ENCODE assay signal across 24 cellular contexts in genomic region chr12:55734595-55734994, GRCh38. TPM values are rescaled to one million over a fixed set of nuclear protein-coding genes. Genes with fewer than 3 reads are reported as not detected.
DNase-seq lines count a peak whose midpoint lies in the region; ATAC-seq and TF ChIP-seq lines count a peak whose summit lies in the region.
"Had no signal": no experiment of that assay in that cellular context is flagged by ENCODE, and none has a peak within 500 bp of the region (broad histone marks: within the 10 kb centered on the region; RNA-seq: fewer than 3 reads in every experiment).

No MANE protein-coding gene starts in this region.

- H3K36me3 ChIP-seq in sigmoid colon, result no peaks in the 10 kb centered on the region
- H3K36me3 ChIP-seq: BE2C, BLaER1 had no signal

- no peak overlapping the region for H3K27ac ChIP-seq in sigmoid colon
- H3K27ac ChIP-seq: BLaER1 had no signal

- TF ChIP-seq POLR2A in sigmoid colon (IDR thresholded peaks at IDR 0.05), result no peak

- H3K9me3 Mint-ChIP-seq in HFFc6, result no peaks in the 10 kb centered on the region
- H3K9me3 Mint-ChIP-seq: CD14-positive monocyte; CD4-positive, alpha-beta memory T cell; CD4-positive, CD25-positive, alpha-beta regulatory T cell; CD8-positive, alpha-beta memory T cell had no signal

- H3K4me3 ChIP-seq in sigmoid colon, result no peak overlapping the region
- H3K4me3 ChIP-seq: BLaER1, GM12878 had no signal

- TF ChIP-seq CTCF in sigmoid colon (IDR thresholded peaks at IDR 0.05), result no peak
- no peak for TF ChIP-seq CTCF in HFFc6 (IDR thresholded peaks at IDR 0.05)

- 83 to 92% methylated on average over 3 of the region's 3 CpGs for WGBS in sigmoid colon, 2 donors

- ATAC-seq in T-helper 17 cell (no peak), HG02763 (IDR thresholded peaks at IDR 0.05; ENCODE audit: unreplicated experiment) (no peak)
- ATAC-seq: GM12878 had no signal

- H3K9me3 ChIP-seq in T-helper 17 cell (ENCODE audit: control insufficient read depth, low read length, poor library complexity, severe bottlenecking), result no peaks in the 10 kb centered on the region
- no peaks in the 10 kb centered on the region for H3K9me3 ChIP-seq in sigmoid colon
- H3K9me3 ChIP-seq: BE2C, BLaER1 had no signal

- H3K4me3 Mint-ChIP-seq in T-helper 17 cell (no peak overlapping the region), HFFc6 (no peak overlapping the region)
- H3K4me3 Mint-ChIP-seq: CD14-positive monocyte; CD4-positive, alpha-beta memory T cell; CD4-positive, CD25-positive, alpha-beta regulatory T cell had no signal

- H3K4me1 Mint-ChIP-seq in T-helper 17 cell, result peaks cover 30% of the 10 kb centered on the region
- peaks cover 41% of the 10 kb centered on the region for H3K4me1 Mint-ChIP-seq in HFFc6 (ENCODE audit: low read depth)

- peaks cover 0 to 44% (median 34%) of the 10 kb centered on the region in 4 donors for H3K4me1 ChIP-seq in sigmoid colon

- H3K27ac Mint-ChIP-seq in T-helper 17 cell, result peak overlapping the region; percentile 27
- no peak overlapping the region for H3K27ac Mint-ChIP-seq in HFFc6
- H3K27ac Mint-ChIP-seq: CD4-positive, CD25-positive, alpha-beta regulatory T cell; CD8-positive, alpha-beta memory T cell had no signal

- DNase-seq in T-helper 17 cell, result no peak
- peak; percentile 59 for DNase-seq in mesenteric fat pad (ENCODE audit: low spot score)
- peak; percentile 52 for DNase-seq in sigmoid colon
- no peak for DNase-seq in HFFc6
- DNase-seq in NCI-H2227 treated with DMSO at 0.1 percent for 48 hours (lab: John Stamatoyannopoulos, UW), result no peak
- DNase-seq: 8988T; ACHN; BE2C; C1 segment of cervical spinal cord; CD4-positive, alpha-beta memory T cell; CD4-positive, CD25-positive, alpha-beta regulatory T cell; CD8-positive, alpha-beta memory T cell; COR-L47; DMS 273 treated with DMSO at 0.1 percent for 48 hours; DMS153; DMS53; DMS79; DND-41; EL; GDM1 had no signal

- no peaks in the 10 kb centered on the region for H3K27me3 Mint-ChIP-seq in T-helper 17 cell
- peaks cover 5% of the 10 kb centered on the region for H3K27me3 Mint-ChIP-seq in HFFc6 (ENCODE audit: insufficient read depth)
- H3K27me3 Mint-ChIP-seq: CD4-positive, alpha-beta memory T cell; CD4-positive, CD25-positive, alpha-beta regulatory T cell; CD8-positive, alpha-beta memory T cell had no signal

- H3K27me3 ChIP-seq in sigmoid colon, result no peaks in the 10 kb centered on the region
- H3K27me3 ChIP-seq: BE2C, BLaER1 had no signal

- TF ChIP-seq EP300 in sigmoid colon (IDR thresholded peaks at IDR 0.05), result no peak

- H3K36me3 Mint-ChIP-seq in T-helper 17 cell (ENCODE audit: low read depth), result no peaks in the 10 kb centered on the region
- H3K36me3 Mint-ChIP-seq in HFFc6 (ENCODE audit: low read depth), result no peaks in the 10 kb centered on the region; the same call in 1 of the 2 replicates
- H3K36me3 Mint-ChIP-seq: CD4-positive, CD25-positive, alpha-beta regulatory T cell had no signal

- intact Hi-C loops in sigmoid colon (cut with DNase I), result no loop called here

RNA-seq across cellular contexts. Expression of gene CD63, which starts 5.8 kb away (rescaled TPM):
- total RNA-seq in T-helper 17 cell, result 10 to 100 TPM; 83.3 to 83.9 TPM
- total RNA-seq in mesenteric fat pad, result 1,545 TPM
- total RNA-seq in sigmoid colon, result 100 to 1,000 TPM; 670 to 933 (median 849) TPM
- 1,000 to 10,000 TPM in 1 of 3 donors, 100 to 1,000 TPM in 2; 450 to 1,058 (median 486) TPM for polyA plus RNA-seq in sigmoid colon
- 1,000 to 10,000 TPM; 1,860 to 2,483 (median 2,072) TPM for total RNA-seq in HFFc6 (2021; fragmentation: NEBNext Ultra II Directional; extraction: Animal tissue kit (Norgen Biotek cat#: 25700))

RNA-seq across cellular contexts. Expression of gene GDF11, which starts 8.3 kb away (rescaled TPM):
- total RNA-seq in T-helper 17 cell (1 to 10 TPM; 6.7 to 9.5 TPM), mesenteric fat pad (5.8 TPM), sigmoid colon (10 to 100 TPM in 1 of 4 donors, 1 to 10 TPM in 3; 4.3 to 12.2 (median 4.6) TPM)
- 1 to 10 TPM; 1.2 to 3.9 (median 2.4) TPM for polyA plus RNA-seq in sigmoid colon
- total RNA-seq in HFFc6 (2021; fragmentation: NEBNext Ultra II Directional; extraction: Animal tissue kit (Norgen Biotek cat#: 25700)), result 10 to 100 TPM; 15.8 to 25.9 (median 16.9) TPM

RNA-seq across cellular contexts. Expression of gene RDH5, which starts 14.4 kb away (rescaled TPM):
- total RNA-seq in T-helper 17 cell, result 10 to 100 TPM; 12.9 to 13.8 TPM
- 123 TPM for total RNA-seq in mesenteric fat pad
- total RNA-seq in sigmoid colon, result 10 to 100 TPM; 11.2 to 37.5 (median 32.1) TPM
- 10 to 100 TPM in 2 of 3 donors, 1 to 10 TPM in 1; 8.4 to 34.4 (median 27.1) TPM for polyA plus RNA-seq in sigmoid colon
- 10 to 100 TPM in 2 of 6 experiments, 1 to 10 TPM in 4; 6.6 to 13.2 (median 7.8) TPM for total RNA-seq in HFFc6 (2021; fragmentation: NEBNext Ultra II Directional; extraction: Animal tissue kit (Norgen Biotek cat#: 25700))

RNA-seq across cellular contexts. Expression of gene BLOC1S1, which starts 18.7 kb away (rescaled TPM):
- 10 to 100 TPM; 41.1 to 42.0 TPM for total RNA-seq in T-helper 17 cell
- total RNA-seq in mesenteric fat pad, result 136 TPM
- total RNA-seq in sigmoid colon, result 100 to 1,000 TPM; 173 to 356 (median 317) TPM
- 100 to 1,000 TPM; 329 to 655 (median 634) TPM for polyA plus RNA-seq in sigmoid colon
- 100 to 1,000 TPM in 4 of 6 experiments, 10 to 100 TPM in 2; 87.4 to 113 (median 104) TPM for total RNA-seq in HFFc6 (2021; fragmentation: NEBNext Ultra II Directional; extraction: Animal tissue kit (Norgen Biotek cat#: 25700))

RNA-seq across cellular contexts. Expression of gene ITGA7, which starts 26.9 kb away (rescaled TPM):
- total RNA-seq in T-helper 17 cell, result 1 to 10 TPM in 1 of 2 donors, under 1 TPM in 1; 0.70 to 1.4 TPM
- 536 TPM for total RNA-seq in mesenteric fat pad
- 100 to 1,000 TPM in 3 of 4 donors, 10 to 100 TPM in 1; 66.6 to 588 (median 204) TPM for total RNA-seq in sigmoid colon
- 10 to 100 TPM in 1 of 3 donors, 1 to 10 TPM in 2; 1.8 to 21.0 (median 3.6) TPM for polyA plus RNA-seq in sigmoid colon
- total RNA-seq in HFFc6 (2021; fragmentation: NEBNext Ultra II Directional; extraction: Animal tissue kit (Norgen Biotek cat#: 25700)), result 1 to 10 TPM in 4 of 6 experiments, under 1 TPM in 2; 0.95 to 2.3 (median 1.2) TPM
- polyA plus RNA-seq: CD4-positive, alpha-beta memory T cell had no signal

Comparison
In these comparisons a context has a peak if more than half of its experiments do, and no peak if none do; other contexts are left out.
1. DNase-seq: peak in mesenteric fat pad (single experiment) and sigmoid colon (single experiment); none in T-helper 17 cell (0 of 3), HFFc6 (single experiment) and NCI-H2227 treated with DMSO at 0.1 percent for 48 hours (single experiment).
2. RNA of gene CD63, which starts 5.8 kb away (total RNA-seq): 1,860 to 2,483 TPM in HFFc6, 1,545 TPM in mesenteric fat pad (single experiment) and 670 to 933 TPM in sigmoid colon; 83.3 to 83.9 TPM in T-helper 17 cell; every median in the first group is over 4 times any median in the second.